Comparison of ENCODE assay signal across 8 cellular contexts in genomic region chr6:87702589-87702945, GRCh38. TPM values are rescaled to one million over a fixed set of nuclear protein-coding genes. Genes with fewer than 3 reads are reported as not detected.
DNase-seq lines count a peak whose midpoint lies in the region; ATAC-seq and TF ChIP-seq lines count a peak whose summit lies in the region.

No MANE protein-coding gene starts in this region.

- H3K9me3 ChIP-seq in HAP-1: no peaks in the 10 kb centered on the region
- no peaks in the 10 kb centered on the region for H3K9me3 ChIP-seq in thyroid gland

- 0 to 2% methylated on average over 7 of the region's 7 CpGs for WGBS in thyroid gland, 2 donors

- H3K36me3 ChIP-seq in HAP-1 (replicated peaks): 0 out of 2 replicates have a peak, but pooled peaks cover 2% of the 10 kb centered on the region
- H3K36me3 ChIP-seq in thyroid gland: no peaks in the 10 kb centered on the region

- in situ Hi-C loops in HAP-1 (cut with MboI; ENCODE audit: low sequenced_read_pairs): no loop called here

- TF ChIP-seq POLR2A in thyroid gland (IDR thresholded peaks at IDR 0.05): no peak

- H3K27me3 ChIP-seq in HAP-1 (ENCODE audit: low read depth) (no peaks in the 10 kb centered on the region), thyroid gland (no peaks in the 10 kb centered on the region)

- DNase-seq in HAP-1 (ENCODE audit: low spot score in 2 of 2): peak; percentile 29 to 90
- DNase-seq in NCI-H2171 (lab: John Stamatoyannopoulos, UW): peak; percentile 47
- no peak for DNase-seq in left lobe of liver (ENCODE audit: low spot score)
- DNase-seq in thyroid gland: no peak
- DNase-seq in SW 1271 (lab: John Stamatoyannopoulos, UW): no peak
- no peak for DNase-seq in NCI-H226

- peak overlapping the region; percentile 60 for H3K4me3 ChIP-seq in GM08714 (ENCODE audit: low read length)
- H3K4me3 ChIP-seq in HAP-1: peak overlapping the region; percentile 85
- H3K4me3 ChIP-seq in thyroid gland (replicated peaks in 1 of 3): peak overlapping the region in 2 of 3 donors; percentile 25 to 98

- intact Hi-C loops in thyroid gland (cut with DNase I): no loop called here

- peak; percentile 24 for ATAC-seq in left lobe of liver

- H3K27ac ChIP-seq in angular gyrus (ENCODE audit: low read depth, low read length): peak overlapping the region; percentile 86
- H3K27ac ChIP-seq in thyroid gland: peak overlapping the region; percentile 53 to 99 (median 97)

- H3K4me1 ChIP-seq in HAP-1 (peaks cover 20% of the 10 kb centered on the region), thyroid gland (peaks cover 4% of the 10 kb centered on the region in 2 donors)

- no peak for TF ChIP-seq CTCF in thyroid gland (IDR thresholded peaks at IDR 0.05)

RNA-seq across cellular contexts. Expression of gene AKIRIN2, which starts 0.5 kb away (rescaled TPM):
- total RNA-seq in left lobe of liver: 16.6 TPM
- total RNA-seq in thyroid gland: 10 to 100 TPM; 20.1 to 24.0 (median 21.9) TPM

Comparison
In these comparisons a context has a peak if more than half of its experiments do, and no peak if none do; other contexts are left out.
1. DNase-seq: peak in HAP-1 (2 of 2) and NCI-H2171 (single experiment); none in left lobe of liver (single experiment), thyroid gland (0 of 2), SW 1271 (0 of 2) and NCI-H226 (single experiment).
2. Peak in every context shown above with its lines, with median percentiles within 50 percentile points of each other: H3K4me3 ChIP-seq.